In genomic region chr4:99305638-99306380, GRCh38 we compare ENCODE assay signal across 19 cellular contexts. TPM values are rescaled to one million over a fixed set of nuclear protein-coding genes. Genes with fewer than 3 reads are reported as not detected.
DNase-seq lines count a peak whose midpoint lies in the region; ATAC-seq and TF ChIP-seq lines count a peak whose summit lies in the region.
"Had no signal": no experiment of that assay in that cellular context is flagged by ENCODE, and none has a peak within 500 bp of the region (broad histone marks: within the 10 kb centered on the region; RNA-seq: fewer than 3 reads in every experiment).

No MANE protein-coding gene starts in this region.

- H3K4me1 ChIP-seq in left ventricle myocardium inferior (peaks cover 6% of the 10 kb centered on the region), ascending aorta (peaks cover 0 to 6% of the 10 kb centered on the region in 2 donors), tibial artery (peaks cover 0 to 12% (median 6%) of the 10 kb centered on the region in 4 donors)
- H3K4me1 ChIP-seq: BLaER1, Caco-2 had no signal

- no peak overlapping the region for H3K27ac ChIP-seq in left ventricle myocardium inferior (replicated peaks)
- H3K27ac ChIP-seq in ascending aorta: peak overlapping the region; percentile 20 to 46
- peak overlapping the region in 1 of 2 donors; percentile 5 for H3K27ac ChIP-seq in tibial artery
- H3K27ac ChIP-seq: 22Rv1, BLaER1 had no signal

- H3K36me3 ChIP-seq in left ventricle myocardium inferior (no peaks in the 10 kb centered on the region), ascending aorta (peaks cover 15 to 30% of the 10 kb centered on the region in 2 donors), tibial artery (peaks cover 6 to 25% (median 9%) of the 10 kb centered on the region in 3 donors)
- H3K36me3 ChIP-seq: BLaER1 had no signal

- intact Hi-C loops in Right ventricle myocardium inferior (cut with DNase I) (no loop called here), left ventricle myocardium inferior (cut with micrococcal nuclease) (no loop called here), ascending aorta (cut with DNase I) (loop anchor here (10.0 kb wide), 1 partner anchor 211 kb away; no protein-coding TSS in a partner anchor), tibial artery (cut with DNase I; ENCODE audit: low total_unique reads) (loop anchor here (10.0 kb wide), 1 partner anchor 61 kb away; no protein-coding TSS in a partner anchor)

- ATAC-seq in Right ventricle myocardium inferior: peak; percentile 32
- ATAC-seq in left lobe of liver: peak; percentile 57
- ATAC-seq in GM19035 (IDR thresholded peaks at IDR 0.05; ENCODE audit: unreplicated experiment): no peak

- H3K9me3 ChIP-seq in left ventricle myocardium inferior (replicated peaks) (peaks cover 3% of the 10 kb centered on the region), ascending aorta (peaks cover 3 to 13% of the 10 kb centered on the region in 2 donors), tibial artery (no peaks in the 10 kb centered on the region)
- H3K9me3 ChIP-seq: BLaER1, Caco-2 had no signal

- DNase-seq in Right ventricle myocardium inferior (ENCODE audit: missing footprints) (peak; percentile 68), left ventricle myocardium inferior (no peak), ascending aorta (ENCODE audit: low spot score in 2 of 2) (no peak), left lobe of liver (ENCODE audit: low spot score) (peak; percentile 84), tibial artery (peak; percentile 71 to 79), cerebellar nuclear complex (lab: John Stamatoyannopoulos, UW) (no peak), anterior cingulate cortex (lab: John Stamatoyannopoulos, UW) (no peak)
- DNase-seq: AML-193; Caco-2; CD8-positive, alpha-beta memory T cell; DMS53; GF-D8; HCEC 1CT; HFFc6 had no signal

- H3K4me3 ChIP-seq in left ventricle myocardium inferior (no peak overlapping the region), ascending aorta (no peak overlapping the region), tibial artery (no peak overlapping the region)
- H3K4me3 ChIP-seq: BLaER1 had no signal

- no peaks in the 10 kb centered on the region for H3K27me3 ChIP-seq in left ventricle myocardium inferior (ENCODE audit: low read depth)
- H3K27me3 ChIP-seq in ascending aorta: no peaks in the 10 kb centered on the region
- no peaks in the 10 kb centered on the region for H3K27me3 ChIP-seq in tibial artery
- H3K27me3 ChIP-seq: BLaER1 had no signal

- TF ChIP-seq CTCF in left ventricle myocardium inferior (IDR thresholded peaks at IDR 0.05; ENCODE audit: borderline replicate concordance) (no peak), ascending aorta (IDR thresholded peaks at IDR 0.05) (no peak), tibial artery (IDR thresholded peaks at IDR 0.05) (no peak)

RNA-seq across cellular contexts. Expression of gene ADH1A, which starts 15.0 kb away (rescaled TPM):
- total RNA-seq in Right ventricle myocardium inferior: 0.84 TPM
- total RNA-seq in left ventricle myocardium inferior: 0.36 TPM
- total RNA-seq in ascending aorta: not detected
- total RNA-seq in left lobe of liver: 355 TPM
- total RNA-seq: A673; Caco-2; CD8-positive, alpha-beta memory T cell; H1; HFFc6 had no signal

RNA-seq across cellular contexts. Expression of gene ADH1B, which starts 15.4 kb away (rescaled TPM):
- total RNA-seq in Right ventricle myocardium inferior (155 TPM), left ventricle myocardium inferior (91.9 TPM), ascending aorta (650 TPM), left lobe of liver (4,370 TPM)
- total RNA-seq: A673; Caco-2; CD8-positive, alpha-beta memory T cell; H1; HFFc6 had no signal

RNA-seq across cellular contexts. Expression of gene ADH1C, which starts 46.7 kb away (rescaled TPM):
- total RNA-seq in Right ventricle myocardium inferior (7.5 TPM), left ventricle myocardium inferior (2.6 TPM), ascending aorta (4.6 TPM), left lobe of liver (522 TPM)
- total RNA-seq: A673; CD8-positive, alpha-beta memory T cell; H1; HFFc6 had no signal

Comparison
In these comparisons a context has a peak if more than half of its experiments do, and no peak if none do; other contexts are left out.
1. DNase-seq: peak in Right ventricle myocardium inferior (single experiment), left lobe of liver (single experiment) and tibial artery (2 of 2); none in left ventricle myocardium inferior (single experiment), ascending aorta (0 of 2), cerebellar nuclear complex (0 of 2) and anterior cingulate cortex (0 of 58).
2. RNA of gene ADH1A, which starts 15.0 kb away (total RNA-seq): 355 TPM in left lobe of liver (single experiment); 0.84 TPM in Right ventricle myocardium inferior (single experiment), 0.36 TPM in left ventricle myocardium inferior (single experiment) and not detected in ascending aorta (single experiment); every median in the first group is over 100 times any median in the second.
3. RNA of gene ADH1C, which starts 46.7 kb away (total RNA-seq): 522 TPM in left lobe of liver (single experiment); 7.5 TPM in Right ventricle myocardium inferior (single experiment), 4.6 TPM in ascending aorta (single experiment) and 2.6 TPM in left ventricle myocardium inferior (single experiment); every median in the first group is over 10 times any median in the second.
4. intact Hi-C loops: an anchor here in ascending aorta (10.0 kb wide) and tibial artery (10.0 kb wide); none called in Right ventricle myocardium inferior and left ventricle myocardium inferior.